In the genomic region with DNA sequence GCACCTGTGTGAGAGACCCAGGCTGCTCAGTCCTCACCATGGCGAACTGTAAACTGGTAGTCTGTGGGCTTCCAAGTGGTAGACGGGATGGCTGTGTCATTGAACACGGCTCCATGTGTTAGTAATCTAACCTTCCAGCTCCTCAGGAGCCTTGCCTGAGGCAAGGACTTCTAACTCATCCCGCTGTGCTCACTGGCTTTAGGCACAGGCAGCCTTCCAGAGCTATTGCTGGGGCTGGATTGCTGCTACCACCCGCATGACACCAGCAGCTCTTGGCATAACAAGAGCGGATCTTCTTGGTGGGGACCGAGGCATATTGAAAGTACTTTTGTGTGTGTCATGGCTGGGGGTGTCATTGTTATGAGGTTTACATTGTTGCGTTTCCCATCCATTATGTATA, we compare ENCODE assay signal across 22 cellular contexts.
DNase-seq lines count a peak whose midpoint lies in the region; ATAC-seq, FAIRE-seq and TF ChIP-seq lines count a peak whose summit lies in the region.
"Had no signal": no experiment of that assay in that cellular context is flagged by ENCODE, and none has a peak within 500 bp of the region (broad histone marks: within the 10 kb centered on the region; RNA-seq: fewer than 3 reads in every experiment).

No MANE protein-coding gene starts in this region.

- no peak for TF ChIP-seq CTCF in astrocyte (IDR thresholded peaks at IDR 0.05; ENCODE audit: insufficient read depth, low read depth, low read length)
- no peak for TF ChIP-seq CTCF in CD4-positive, alpha-beta T cell (IDR thresholded peaks at IDR 0.05)
- no peak for TF ChIP-seq CTCF in right atrium auricular region (IDR thresholded peaks at IDR 0.05)

- H3K56ac ChIP-seq in mesendoderm (ENCODE audit: low read length): no peak overlapping the region

- H3K4me1 ChIP-seq in HUES48 (ENCODE audit: control insufficient read depth, insufficient read depth, low read length): peaks cover 7% of the 10 kb centered on the region; the same call in 1 of the 2 replicates
- H3K4me1 ChIP-seq in astrocyte (ENCODE audit: insufficient read depth, low read length): peaks cover 3% of the 10 kb centered on the region
- H3K4me1 ChIP-seq in mesendoderm (ENCODE audit: control insufficient read depth, low read depth, low read length): no peaks in the 10 kb centered on the region
- no peaks in the 10 kb centered on the region for H3K4me1 ChIP-seq in right atrium auricular region
- H3K4me1 ChIP-seq in HAP-1: peaks cover 3% of the 10 kb centered on the region; the same call in 1 of the 2 replicates
- H3K4me1 ChIP-seq: left ventricle myocardium inferior, spleen had no signal

- no peak overlapping the region for H2BK15ac ChIP-seq in mesendoderm (replicated peaks; ENCODE audit: low read depth)

- H3K4ac ChIP-seq in mesendoderm (ENCODE audit: low read depth, low read length): no peak overlapping the region

- H3K9ac ChIP-seq in HUES48 (ENCODE audit: low read depth, low read length): no peak overlapping the region
- H3K9ac ChIP-seq in astrocyte (ENCODE audit: low read length): peak overlapping the region; percentile 44
- no peak overlapping the region for H3K9ac ChIP-seq in mesendoderm (ENCODE audit: low read length)

- H2BK120ac ChIP-seq in mesendoderm (ENCODE audit: low read depth, low read length): no peak overlapping the region

- H3K23ac ChIP-seq in mesendoderm (ENCODE audit: low read length): no peak overlapping the region

- in situ Hi-C loops in HAP-1 (cut with MboI; ENCODE audit: low sequenced_read_pairs): no loop called here

- H4K5ac ChIP-seq in mesendoderm (ENCODE audit: low read length): no peak overlapping the region

- no peaks in the 10 kb centered on the region for H3K27me3 Mint-ChIP-seq in astrocyte (ENCODE audit: low read depth, unreplicated experiment)
- no peaks in the 10 kb centered on the region for H3K27me3 Mint-ChIP-seq in CD4-positive, alpha-beta T cell
- H3K27me3 Mint-ChIP-seq: activated CD4-positive, alpha-beta T cell treated with anti-CD3 and anti-CD28 coated beads for 36 hours; IgD-negative memory B cell had no signal

- peak overlapping the region; percentile 20 for H3K27ac Mint-ChIP-seq in astrocyte (ENCODE audit: unreplicated experiment)
- no peak overlapping the region for H3K27ac Mint-ChIP-seq in CD4-positive, alpha-beta T cell
- H3K27ac Mint-ChIP-seq: activated CD4-positive, alpha-beta T cell treated with anti-CD3 and anti-CD28 coated beads for 36 hours; activated T-helper 1 cell treated with anti-CD3 and anti-CD28 coated beads, Interleukin-12 subunit alpha, Interleukin-12 subunit beta, Interleukin-2, Interleukin-4 antibody, amounts not matched to agents 30 ng/mL and 10 ng/mL and 1 ng/mL, durations not matched to agents 14 hours and 24 hours and 36 hours; CD8-positive, alpha-beta T cell; IgD-negative memory B cell; immature natural killer cell; type B pancreatic cell had no signal

- no peak for ATAC-seq in CD4-positive, alpha-beta T cell (ENCODE audit: poor library complexity)
- no peak for ATAC-seq in HG03025 (IDR thresholded peaks at IDR 0.05; ENCODE audit: low FRiP score, unreplicated experiment)
- ATAC-seq: activated CD4-positive, alpha-beta T cell treated with anti-CD3 and anti-CD28 coated beads for 36 hours; CD8-positive, alpha-beta T cell; HCT116 had no signal

- WGBS in mesendoderm (ENCODE audit: extremely low coverage, insufficient coverage, low lambda C conversion rate): no CpG with 5 or more reads among the region's 8 CpGs

- intact Hi-C loops in CD4-positive, alpha-beta T cell (cut with DNase I, micrococcal nuclease): loop anchor here in 1 of 2 experiments (10.0 kb wide), 1 partner anchor 311 kb away; no protein-coding TSS in a partner anchor

- H3K18ac ChIP-seq in mesendoderm (ENCODE audit: low read length): no peak overlapping the region

- DNase-seq in ELR (ENCODE audit: low read depth) (peak; percentile 31), astrocyte (ENCODE audit: low read depth) (no peak), mesendoderm (peak; percentile 40), right atrium auricular region (ENCODE audit: low spot score) (no peak), HAP-1 (ENCODE audit: low spot score in 2 of 2) (no peak)
- DNase-seq in CD4-positive, alpha-beta T cell: no peak
- DNase-seq: left ventricle myocardium inferior, NCI-H1436 treated with DMSO at 0.1 percent for 48 hours had no signal

- H3K27ac ChIP-seq in HUES48 (ENCODE audit: low read depth, low read length): peak overlapping the region; percentile 59
- no peak overlapping the region for H3K27ac ChIP-seq in astrocyte (ENCODE audit: low read depth, low read length)
- no peak overlapping the region for H3K27ac ChIP-seq in mesendoderm (ENCODE audit: low read depth, low read length)
- no peak overlapping the region for H3K27ac ChIP-seq in CD4-positive, alpha-beta T cell (ENCODE audit: low read depth, low read length)
- no peak overlapping the region for H3K27ac ChIP-seq in right atrium auricular region
- H3K27ac ChIP-seq: left ventricle myocardium inferior, neutrophil, spleen had no signal

- FAIRE-seq in astrocyte (lab: Jason Lieb, UNC): no peak
- FAIRE-seq: bronchial epithelial cell, TTC549 had no signal

- CTCF ChIA-PET in CD4-positive, alpha-beta T cell (lab: Charles Lee): no interaction called here

- peak overlapping the region; percentile 60 for H2AFZ ChIP-seq in astrocyte (ENCODE audit: low read depth, low read length)

- H3K36me3 Mint-ChIP-seq in astrocyte (ENCODE audit: low read depth, unreplicated experiment): no peaks in the 10 kb centered on the region
- no peaks in the 10 kb centered on the region for H3K36me3 Mint-ChIP-seq in CD4-positive, alpha-beta T cell (ENCODE audit: low read depth)
- H3K36me3 Mint-ChIP-seq: CD8-positive, alpha-beta T cell; IgD-negative memory B cell; immature natural killer cell; type B pancreatic cell had no signal

- H3K4me2 ChIP-seq in astrocyte (ENCODE audit: low read length): peak overlapping the region; percentile 68
- no peak overlapping the region for H3K4me2 ChIP-seq in mesendoderm (ENCODE audit: low read length)

- H4K8ac ChIP-seq in mesendoderm (ENCODE audit: low read depth, low read length): no peak overlapping the region

- H2AK5ac ChIP-seq in mesendoderm (ENCODE audit: low read length): no peak overlapping the region

- no peaks in the 10 kb centered on the region for H3K36me3 ChIP-seq in HUES48 (ENCODE audit: control insufficient read depth, insufficient read depth, low read length)
- no peaks in the 10 kb centered on the region for H3K36me3 ChIP-seq in astrocyte (ENCODE audit: insufficient read depth, low read length)
- H3K36me3 ChIP-seq in mesendoderm (ENCODE audit: control insufficient read depth, insufficient read depth, low read length): no peaks in the 10 kb centered on the region
- H3K36me3 ChIP-seq in right atrium auricular region: no peaks in the 10 kb centered on the region
- H3K36me3 ChIP-seq in HAP-1 (replicated peaks): no peaks in the 10 kb centered on the region
- H3K36me3 ChIP-seq: left ventricle myocardium inferior, neutrophil, spleen had no signal

- no peaks in the 10 kb centered on the region for H3K79me1 ChIP-seq in mesendoderm (ENCODE audit: low read length)

- H3K9me3 Mint-ChIP-seq in astrocyte (ENCODE audit: unreplicated experiment): no peaks in the 10 kb centered on the region
- H3K9me3 Mint-ChIP-seq in CD4-positive, alpha-beta T cell: no peaks in the 10 kb centered on the region
- H3K9me3 Mint-ChIP-seq: activated T-helper 1 cell treated with anti-CD3 and anti-CD28 coated beads, Interleukin-12 subunit alpha, Interleukin-12 subunit beta, Interleukin-2, Interleukin-4 antibody, amounts not matched to agents 30 ng/mL and 10 ng/mL and 1 ng/mL, durations not matched to agents 14 hours and 24 hours and 36 hours; CD8-positive, alpha-beta T cell; IgD-negative memory B cell; type B pancreatic cell had no signal

- no peaks in the 10 kb centered on the region for H3K9me3 ChIP-seq in HUES48 (ENCODE audit: control insufficient read depth, insufficient read depth, low read length)
- no peaks in the 10 kb centered on the region for H3K9me3 ChIP-seq in astrocyte (ENCODE audit: insufficient read depth, low read depth, low read length)
- H3K9me3 ChIP-seq in CD4-positive, alpha-beta T cell (ENCODE audit: control insufficient read depth, low read length): no peaks in the 10 kb centered on the region
- no peaks in the 10 kb centered on the region for H3K9me3 ChIP-seq in right atrium auricular region
- no peaks in the 10 kb centered on the region for H3K9me3 ChIP-seq in HAP-1
- H3K9me3 ChIP-seq: left ventricle myocardium inferior, mucosa of descending colon, neutrophil, spleen had no signal

- no peaks in the 10 kb centered on the region for H4K20me1 ChIP-seq in astrocyte (ENCODE audit: insufficient read depth, low read length)

- POLR2A ChIA-PET in CD4-positive, alpha-beta T cell (lab: Charles Lee): no interaction called here

- H3K4me3 ChIP-seq in HUES48 (ENCODE audit: low read depth, low read length) (no peak overlapping the region), astrocyte (ENCODE audit: insufficient read depth, low read depth, low read length) (no peak overlapping the region), mesendoderm (ENCODE audit: low read length) (no peak overlapping the region), right atrium auricular region (no peak overlapping the region), HAP-1 (no peak overlapping the region)
- H3K4me3 ChIP-seq: left ventricle myocardium inferior, mucosa of descending colon, spleen had no signal

- H3K4me1 Mint-ChIP-seq in astrocyte (ENCODE audit: low read depth, unreplicated experiment): no peaks in the 10 kb centered on the region
- no peaks in the 10 kb centered on the region for H3K4me1 Mint-ChIP-seq in CD4-positive, alpha-beta T cell (ENCODE audit: low read depth)
- H3K4me1 Mint-ChIP-seq: activated CD4-positive, alpha-beta T cell treated with anti-CD3 and anti-CD28 coated beads for 36 hours; IgD-negative memory B cell; immature natural killer cell had no signal

- H3K27me3 ChIP-seq in HUES48 (ENCODE audit: control insufficient read depth, insufficient read depth, low read length) (no peaks in the 10 kb centered on the region; the same call in 1 of the 2 replicates), astrocyte (ENCODE audit: insufficient read depth, low read length) (no peaks in the 10 kb centered on the region), mesendoderm (ENCODE audit: insufficient read depth, low read length, poor library complexity) (no peaks in the 10 kb centered on the region), right atrium auricular region (no peaks in the 10 kb centered on the region), HAP-1 (ENCODE audit: low read depth) (no peaks in the 10 kb centered on the region)
- no peaks in the 10 kb centered on the region for H3K27me3 ChIP-seq in CD4-positive, alpha-beta T cell (ENCODE audit: control insufficient read depth, insufficient read depth, low read length)
- H3K27me3 ChIP-seq: neutrophil had no signal

- H2BK5ac ChIP-seq in mesendoderm (ENCODE audit: low read length): no peak overlapping the region

- H3K4me3 Mint-ChIP-seq in astrocyte (ENCODE audit: unreplicated experiment): no peak overlapping the region
- no peak overlapping the region for H3K4me3 Mint-ChIP-seq in CD4-positive, alpha-beta T cell
- H3K4me3 Mint-ChIP-seq: activated CD4-positive, alpha-beta T cell treated with anti-CD3 and anti-CD28 coated beads for 36 hours; activated T-helper 1 cell treated with anti-CD3 and anti-CD28 coated beads, Interleukin-12 subunit alpha, Interleukin-12 subunit beta, Interleukin-2, Interleukin-4 antibody, amounts not matched to agents 30 ng/mL and 10 ng/mL and 1 ng/mL, durations not matched to agents 14 hours and 24 hours and 36 hours; CD8-positive, alpha-beta T cell; IgD-negative memory B cell; immature natural killer cell; type B pancreatic cell had no signal

- H3K79me2 ChIP-seq in astrocyte (ENCODE audit: insufficient read depth, low read length) (no peaks in the 10 kb centered on the region), mesendoderm (ENCODE audit: control insufficient read depth, insufficient read depth, low read length) (no peaks in the 10 kb centered on the region)

Comparison
In these comparisons a context has a peak if more than half of its experiments do, and no peak if none do; other contexts are left out.
1. DNase-seq: peak in ELR (single experiment) and mesendoderm (single experiment); none in astrocyte (single experiment), CD4-positive, alpha-beta T cell (0 of 10), right atrium auricular region (single experiment) and HAP-1 (0 of 2).